Comparison of ENCODE assay signal across 12 cellular contexts in the genomic region with DNA sequence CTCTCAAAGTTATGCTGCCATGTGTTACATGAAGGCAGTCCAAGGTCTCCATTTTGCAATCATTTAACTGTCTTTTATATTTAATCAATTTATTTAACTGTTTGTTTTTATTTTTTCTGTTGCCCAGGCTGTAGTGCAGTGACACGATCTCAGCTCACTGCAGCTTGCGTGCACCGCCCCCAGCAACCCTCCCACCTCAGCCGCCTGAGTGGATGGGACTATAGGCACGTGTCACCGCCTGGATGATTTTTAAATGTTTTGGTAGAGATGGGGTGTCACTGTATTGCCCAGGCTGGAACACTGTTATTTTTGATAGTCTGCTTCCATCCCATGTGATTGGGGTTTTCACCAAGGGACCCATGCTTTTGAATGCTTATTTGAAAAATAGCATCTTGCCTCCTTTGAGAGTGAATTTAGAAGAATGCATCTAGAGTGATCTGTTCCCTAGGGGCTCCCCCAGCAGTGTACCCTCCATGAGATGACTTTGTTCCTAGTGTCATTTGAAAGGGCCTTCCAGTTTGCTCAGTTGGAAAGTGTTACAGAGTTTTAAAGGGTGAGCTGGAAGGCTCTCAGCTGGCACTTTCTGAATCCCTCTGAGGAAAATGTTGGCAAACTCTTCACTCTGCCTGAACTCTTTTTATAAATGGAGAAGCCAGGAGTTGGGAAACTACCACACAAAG.
DNase-seq lines count a peak whose midpoint lies in the region; ATAC-seq and TF ChIP-seq lines count a peak whose summit lies in the region.
"Had no signal": no experiment of that assay in that cellular context is flagged by ENCODE, and none has a peak within 500 bp of the region (broad histone marks: within the 10 kb centered on the region; RNA-seq: fewer than 3 reads in every experiment).

No MANE protein-coding gene starts in this region.

- intact Hi-C loops in A673 (cut with micrococcal nuclease; ENCODE audit: unreplicated experiment): no loop called here

- TF ChIP-seq CTCF in A673 (conservative IDR thresholded peaks at IDR 0.05; ENCODE audit: low read depth, low read length): no peak

- H3K27me3 ChIP-seq in A673 (replicated peaks; ENCODE audit: insufficient read depth, low read depth, low read length, poor library complexity): no peaks in the 10 kb centered on the region
- H3K27me3 ChIP-seq: body of pancreas had no signal

- CTCF ChIA-PET in A673 (lab: Charles Lee): interaction anchor here (0.5 to 1.2 kb wide), 3 partner anchors 60 to 518 kb away, joined by 3 to 4 read pairs (median 3); no protein-coding TSS in a partner anchor

- peaks cover 7% of the 10 kb centered on the region for H3K9me3 ChIP-seq in A673 (ENCODE audit: low read depth, low read length, poor library complexity, severe bottlenecking)
- H3K9me3 ChIP-seq: body of pancreas had no signal

- H3K27ac ChIP-seq in A673 (ENCODE audit: low read depth, low read length, poor library complexity, severe bottlenecking): peak overlapping the region; percentile 3
- H3K27ac ChIP-seq: body of pancreas had no signal

- no peak overlapping the region for H3K4me3 ChIP-seq in A673 (ENCODE audit: low read depth, low read length, poor library complexity, severe bottlenecking)
- H3K4me3 ChIP-seq: body of pancreas, lung had no signal

- no peaks in the 10 kb centered on the region for H3K36me3 ChIP-seq in A673 (ENCODE audit: insufficient read depth, low read length, poor library complexity, severe bottlenecking)

- DNase-seq in A673 (ENCODE audit: low spot score): no peak
- DNase-seq in GM03348 (ENCODE audit: low spot score): peak; percentile 46
- DNase-seq in astrocyte of the hippocampus (ENCODE audit: low read depth, low spot score): peak; percentile 49
- peak; percentile 80 for DNase-seq in medulla oblongata (ENCODE audit: extremely low spot score)
- no peak for DNase-seq in cortex of kidney (lab: John Stamatoyannopoulos, UW)
- DNase-seq in MV-4-11 (lab: John Stamatoyannopoulos, UW): no peak
- DNase-seq: activated CD4-positive, CD25-positive, alpha-beta regulatory T cell treated with anti-CD3 and anti-CD28 coated beads, Interleukin-2, amount 50 U/mL, for 72 hours; body of pancreas; NCI-H2171 had no signal

- BruUV-seq in A673 (replicated peaks; lab: Mats Ljungman, UMichigan): no TSS peak

- POLR2A ChIA-PET in A673 (lab: Charles Lee; ENCODE audit: low non-redundant PET): no interaction called here

- peaks cover 71% of the 10 kb centered on the region for H3K4me1 ChIP-seq in A673 (ENCODE audit: insufficient read depth, low read length, poor library complexity, severe bottlenecking)

- no peak for ATAC-seq in activated CD4-positive, CD25-positive, alpha-beta regulatory T cell treated with anti-CD3 and anti-CD28 coated beads, Interleukin-2, amount 50 U/mL, for 24 hours
- ATAC-seq in HG03457 (IDR thresholded peaks at IDR 0.05; ENCODE audit: unreplicated experiment): no peak
- ATAC-seq: body of pancreas had no signal

Comparison
In these comparisons a context has a peak if more than half of its experiments do, and no peak if none do; other contexts are left out.
1. DNase-seq: peak in GM03348 (single experiment), astrocyte of the hippocampus (single experiment) and medulla oblongata (single experiment); none in A673 (single experiment), cortex of kidney (single experiment) and MV-4-11 (single experiment).